In genomic region chr2:74525717-74526648, GRCh38 we compare ENCODE assay signal across 1 cellular context.
TF ChIP-seq lines count a peak whose summit lies in the region.

DQX1 (minus strand) TSS chr2:74526231; CDS start chr2:74525729, 502 bp downstream.

TF ChIP-seq in K562, 482 proteins besides CTCF, POLR2A, EP300 and RAD21 (continues in another document):
- TF ChIP-seq HEY1 (CRISPR knock-in tag; IDR thresholded peaks at IDR 0.05; ENCODE audit: borderline replicate concordance) (no peak), XRCC3 (IDR thresholded peaks at IDR 0.05) (no peak), SMAD1 (IDR thresholded peaks at IDR 0.05; ENCODE audit: low read depth, low read length, partially characterized antibody) (no peak), VEZF1 (CRISPR knock-in tag; IDR thresholded peaks at IDR 0.05) (no peak), RCOR1 (IDR thresholded peaks at IDR 0.05; ENCODE audit: borderline replicate concordance in 1 of 2, low read depth in 2 of 2, low read length in 2 of 2) (0 out of 4 replicates have a peak, but pooled peaks of 1 of the 2 experiments have one; percentile 5), CREM (IDR thresholded peaks at IDR 0.05; ENCODE audit: low read depth) (peak; percentile 73), ZNF695 (CRISPR knock-in tag; IDR thresholded peaks at IDR 0.05) (no peak), ZC3H4 (CRISPR knock-in tag; IDR thresholded peaks at IDR 0.05; ENCODE audit: borderline replicate concordance) (no peak), POLR2AphosphoS2 (IDR thresholded peaks at IDR 0.05; ENCODE audit: low read length) (peak; percentile 63; the same call in 1 of the 2 replicates), PHB (CRISPR knock-in tag; IDR thresholded peaks at IDR 0.05) (no peak), JUNB (CRISPR knock-in tag; conservative IDR thresholded peaks at IDR 0.05) (no peak), MYNN (IDR thresholded peaks at IDR 0.05) (peak; percentile 41; the same call in 1 of the 2 replicates), MYNN (CRISPR knock-in tag; IDR thresholded peaks at IDR 0.05) (no peak), STAT5A (IDR thresholded peaks at IDR 0.05; ENCODE audit: borderline replicate concordance, low read length) (no peak), ZNF436 (CRISPR knock-in tag; IDR thresholded peaks at IDR 0.05) (no peak), MCM3 (IDR thresholded peaks at IDR 0.05) (no peak), ATF6 (CRISPR knock-in tag; IDR thresholded peaks at IDR 0.05) (0 out of 2 replicates have a peak, but pooled peaks have one; percentile 43), HDGF (IDR thresholded peaks at IDR 0.05) (no peak), HMGN3 (IDR thresholded peaks at IDR 0.05; ENCODE audit: borderline replicate concordance, extremely low read depth, insufficient read length, low read depth, low read length) (no peak), BRF1 (IDR thresholded peaks at IDR 0.05; ENCODE audit: borderline replicate concordance, extremely low read depth, insufficient read length) (no peak), NR2C2 (CRISPR knock-in tag; IDR thresholded peaks at IDR 0.05) (peak; percentile 60; the same call in 1 of the 2 replicates), NR2C2 (tag; IDR thresholded peaks at IDR 0.05) (peak; percentile 86), BHLHE40 (IDR thresholded peaks at IDR 0.05; ENCODE audit: low read length) (0 out of 2 replicates have a peak, but pooled peaks have one; percentile 5), TRIM28 (IDR thresholded peaks at IDR 0.05) (peak; percentile 97), GABPB1 (CRISPR knock-in tag; IDR thresholded peaks at IDR 0.05) (0 out of 2 replicates have a peak, but pooled peaks have one; percentile 32), FOXO4 (CRISPR knock-in tag; IDR thresholded peaks at IDR 0.05) (no peak), HCFC1 (IDR thresholded peaks at IDR 0.05; ENCODE audit: low read depth, low read length) (peak; percentile 88), ZNF143 (CRISPR knock-in tag; IDR thresholded peaks at IDR 0.05) (peak; percentile 83), LEF1 (IDR thresholded peaks at IDR 0.05) (no peak), ATF1 (CRISPR knock-in tag; IDR thresholded peaks at IDR 0.05) (no peak), ATF1 (tag; IDR thresholded peaks at IDR 0.05) (peak; percentile 69), JUND (IDR thresholded peaks at IDR 0.05; ENCODE audit: borderline replicate concordance, low read depth, low read length) (peak; percentile 43; the same call in 1 of the 2 replicates), JUND (tag; IDR thresholded peaks at IDR 0.05; ENCODE audit: borderline replicate concordance, low read depth, low read length) (peak; percentile 33; the same call in 2 of the 3 replicates), KHSRP (IDR thresholded peaks at IDR 0.05) (no peak), TRIM24 (IDR thresholded peaks at IDR 0.05) (peak; percentile 54 to 81; a peak in 3 of 4 replicates), DLX4 (CRISPR knock-in tag; IDR thresholded peaks at IDR 0.05) (no peak), PML (IDR thresholded peaks at IDR 0.05; ENCODE audit: low read length) (0 out of 2 replicates have a peak, but pooled peaks have one; percentile 11), POU5F1 (IDR thresholded peaks at IDR 0.05; ENCODE audit: borderline replicate concordance, low read depth, low read length, partially characterized antibody) (no peak), MCM2 (IDR thresholded peaks at IDR 0.05; ENCODE audit: low read depth) (no peak), RBFOX2 (IDR thresholded peaks at IDR 0.05; ENCODE audit: low read depth, low read length) (no peak), ETS1 (conservative IDR thresholded peaks at IDR 0.05; ENCODE audit: control insufficient read depth, low read depth, low read length) (peak; percentile 65; the same call in 1 of the 2 replicates), PRMT5 (CRISPR knock-in tag; IDR thresholded peaks at IDR 0.05) (no peak), SMARCC2 (IDR thresholded peaks at IDR 0.05; ENCODE audit: low read depth) (no peak), POLR2G (IDR thresholded peaks at IDR 0.05; ENCODE audit: low read depth, low read length) (no peak; the same call in 1 of the 2 replicates), RBM25 (IDR thresholded peaks at IDR 0.05; ENCODE audit: low read depth, low read length, severe bottlenecking) (no peak), MAFK (IDR thresholded peaks at IDR 0.05; ENCODE audit: low read length) (0 out of 2 replicates have a peak, but pooled peaks have one; percentile 11), CREB3L1 (IDR thresholded peaks at IDR 0.05; ENCODE audit: borderline replicate concordance, low read depth) (peak; percentile 40; the same call in 1 of the 2 replicates), POLR2AphosphoS5 (IDR thresholded peaks at IDR 0.05; ENCODE audit: control insufficient read depth, insufficient read depth, low read depth, low read length) (peak; percentile 45; the same call in 1 of the 2 replicates), ATF7 (IDR thresholded peaks at IDR 0.05) (peak; percentile 69), FUS (optimal IDR thresholded peaks at IDR 0.05; ENCODE audit: low read depth, low read length) (no peak), CBX3 (IDR thresholded peaks at IDR 0.05; ENCODE audit: borderline replicate concordance in 1 of 2, low read length in 2 of 2) (peak in 1 of 2 experiments; percentile 69; a peak in 1 of 3 replicates), MEIS2 (IDR thresholded peaks at IDR 0.05; ENCODE audit: partially characterized antibody) (peak; percentile 41), CBX5 (IDR thresholded peaks at IDR 0.05; ENCODE audit: borderline replicate concordance, low read depth) (0 out of 2 replicates have a peak, but pooled peaks have one; percentile 58), THRA (IDR thresholded peaks at IDR 0.05) (no peak), ZNF444 (CRISPR knock-in tag; IDR thresholded peaks at IDR 0.05) (no peak), PTBP1 (IDR thresholded peaks at IDR 0.05; ENCODE audit: low read depth, low read length) (no peak), NR2C1 (IDR thresholded peaks at IDR 0.05) (peak; percentile 76), NR2C1 (tag; IDR thresholded peaks at IDR 0.05) (peak; percentile 83), AFF1 (IDR thresholded peaks at IDR 0.05; ENCODE audit: low read depth in 1 of 2, partially characterized antibody in 2 of 2) (peak in 1 of 2 experiments; percentile 88), SIX5 (IDR thresholded peaks at IDR 0.05; ENCODE audit: borderline replicate concordance in 1 of 2, insufficient read depth in 1 of 2, low read depth in 1 of 2, low read length in 2 of 2) (peak; percentile 67), CGGBP1 (CRISPR knock-in tag; IDR thresholded peaks at IDR 0.05) (no peak), CREB1 (IDR thresholded peaks at IDR 0.05) (peak; percentile 64; the same call in 1 of the 2 replicates), CREB1 (CRISPR knock-in tag; IDR thresholded peaks at IDR 0.05) (0 out of 2 replicates have a peak, but pooled peaks have one; percentile 28), BRD4 (IDR thresholded peaks at IDR 0.05) (no peak), SPI1 (IDR thresholded peaks at IDR 0.05; ENCODE audit: borderline replicate concordance, low read depth, low read length) (peak; percentile 54; the same call in 1 of the 2 replicates)
